In genomic region chr18:44679056-44679911, GRCh38 we compare ENCODE assay signal across 1 cellular context.
TF ChIP-seq lines count a peak whose summit lies in the region.

No MANE protein-coding gene starts in this region.

TF ChIP-seq in HepG2, 621 proteins besides CTCF, POLR2A, EP300 and RAD21 (continued from another document and continues in another):
- 0 out of 2 replicates have a peak, but pooled peaks have one; percentile 28 for TF ChIP-seq IKZF5 (CRISPR knock-in tag; IDR thresholded peaks at IDR 0.05)
- TF ChIP-seq MXI1 (IDR thresholded peaks at IDR 0.05; ENCODE audit: borderline replicate concordance, low read depth, low read length), result no peak
- TF ChIP-seq ZBTB42 (CRISPR knock-in tag; IDR thresholded peaks at IDR 0.05), result no peak
- TF ChIP-seq ZHX2 (IDR thresholded peaks at IDR 0.05; ENCODE audit: low read depth), result no peak
- TF ChIP-seq ZHX2 (CRISPR knock-in tag; IDR thresholded peaks at IDR 0.05; ENCODE audit: borderline replicate concordance), result no peak
- 0 out of 2 replicates have a peak, but pooled peaks have one; percentile 31 for TF ChIP-seq ATF2 (CRISPR knock-in tag; IDR thresholded peaks at IDR 0.05)
- TF ChIP-seq ZNF704 (CRISPR knock-in tag; IDR thresholded peaks at IDR 0.05; ENCODE audit: borderline replicate concordance), result no peak
- TF ChIP-seq CHD2 (IDR thresholded peaks at IDR 0.05; ENCODE audit: low read depth, low read length), result no peak
- TF ChIP-seq ZBTB25 (CRISPR knock-in tag; IDR thresholded peaks at IDR 0.05), result no peak
- TF ChIP-seq ZNF713 (CRISPR knock-in tag; IDR thresholded peaks at IDR 0.05), result no peak
- no peak for TF ChIP-seq ZNF451 (CRISPR knock-in tag; IDR thresholded peaks at IDR 0.05)
- no peak for TF ChIP-seq EEA1 (CRISPR knock-in tag; IDR thresholded peaks at IDR 0.05; ENCODE audit: borderline replicate concordance)
- TF ChIP-seq FOXA3 (CRISPR knock-in tag; IDR thresholded peaks at IDR 0.05), result 0 out of 2 replicates have a peak, but pooled peaks have one; percentile 17
- no peak for TF ChIP-seq ZBTB7B (CRISPR knock-in tag; IDR thresholded peaks at IDR 0.05)
- TF ChIP-seq STAG1 (CRISPR knock-in tag; IDR thresholded peaks at IDR 0.05), result peak; percentile 78
- no peak for TF ChIP-seq GZF1 (CRISPR knock-in tag; IDR thresholded peaks at IDR 0.05)
- TF ChIP-seq ZNF576 (CRISPR knock-in tag; IDR thresholded peaks at IDR 0.05), result no peak
- TF ChIP-seq MXD3 (CRISPR knock-in tag; IDR thresholded peaks at IDR 0.05), result no peak
- TF ChIP-seq HNRNPLL (IDR thresholded peaks at IDR 0.05; ENCODE audit: low read depth, low read length, poor library complexity, severe bottlenecking), result peak; percentile 16
- no peak for TF ChIP-seq SNAPC4 (CRISPR knock-in tag; IDR thresholded peaks at IDR 0.05)
- TF ChIP-seq ZNF264 (CRISPR knock-in tag; IDR thresholded peaks at IDR 0.05), result no peak
- peak; percentile 88 for TF ChIP-seq KDM2A (CRISPR knock-in tag; IDR thresholded peaks at IDR 0.05; ENCODE audit: borderline replicate concordance, low read depth)
- no peak; the same call in 1 of the 2 replicates for TF ChIP-seq MXD4 (CRISPR knock-in tag; IDR thresholded peaks at IDR 0.05)
- TF ChIP-seq TFAP4 (IDR thresholded peaks at IDR 0.05; ENCODE audit: borderline replicate concordance, low read depth), result no peak
- no peak for TF ChIP-seq MATR3 (CRISPR knock-in tag; IDR thresholded peaks at IDR 0.05)
- TF ChIP-seq AKAP8 (CRISPR knock-in tag; IDR thresholded peaks at IDR 0.05), result no peak
- TF ChIP-seq ZNF512 (CRISPR knock-in tag; IDR thresholded peaks at IDR 0.05), result no peak
- TF ChIP-seq ELF3 (CRISPR knock-in tag; IDR thresholded peaks at IDR 0.05), result no peak
- no peak for TF ChIP-seq PLRG1 (conservative IDR thresholded peaks at IDR 0.05)
- no peak for TF ChIP-seq SETDB1 (CRISPR knock-in tag; IDR thresholded peaks at IDR 0.05; ENCODE audit: borderline replicate concordance)
- TF ChIP-seq ZNF326 (CRISPR knock-in tag; IDR thresholded peaks at IDR 0.05; ENCODE audit: borderline replicate concordance), result no peak
- TF ChIP-seq MED13 (CRISPR knock-in tag; IDR thresholded peaks at IDR 0.05), result no peak
- no peak for TF ChIP-seq ZNF781 (CRISPR knock-in tag; IDR thresholded peaks at IDR 0.05; ENCODE audit: borderline replicate concordance, not compliant biosample characterization)
- no peak for TF ChIP-seq ISX (CRISPR knock-in tag; conservative IDR thresholded peaks at IDR 0.05)
- no peak for TF ChIP-seq PBX3 (CRISPR knock-in tag; IDR thresholded peaks at IDR 0.05; ENCODE audit: borderline replicate concordance)
- 0 out of 2 replicates have a peak, but pooled peaks have one; percentile 18 for TF ChIP-seq E2F1 (CRISPR knock-in tag; IDR thresholded peaks at IDR 0.05)
- TF ChIP-seq ZSCAN21 (CRISPR knock-in tag; IDR thresholded peaks at IDR 0.05; ENCODE audit: borderline replicate concordance), result 0 out of 2 replicates have a peak, but pooled peaks have one; percentile 29
- TF ChIP-seq ZNF17 (CRISPR knock-in tag; IDR thresholded peaks at IDR 0.05), result no peak
